Comparison of ENCODE assay signal across 11 cellular contexts in genomic region chr6:56891754-56892153, GRCh38.
DNase-seq lines count a peak whose midpoint lies in the region; ATAC-seq and TF ChIP-seq lines count a peak whose summit lies in the region.
"Had no signal": no experiment of that assay in that cellular context is flagged by ENCODE, and none has a peak within 500 bp of the region (broad histone marks: within the 10 kb centered on the region; RNA-seq: fewer than 3 reads in every experiment).

No MANE protein-coding gene starts in this region.

- no peaks in the 10 kb centered on the region for H4K20me1 ChIP-seq in osteoblast (ENCODE audit: insufficient read depth, low read length)

- H3K36me3 ChIP-seq in WERI-Rb-1: no peaks in the 10 kb centered on the region
- no peaks in the 10 kb centered on the region for H3K36me3 ChIP-seq in osteoblast (ENCODE audit: insufficient read depth, low read length)
- H3K36me3 ChIP-seq: BE2C had no signal

- H3K79me2 ChIP-seq in osteoblast (ENCODE audit: insufficient read depth, low read length): peaks cover 10% of the 10 kb centered on the region

- H3K27me3 ChIP-seq in WERI-Rb-1 (ENCODE audit: insufficient read depth, low read depth, severe bottlenecking) (no peaks in the 10 kb centered on the region), osteoblast (ENCODE audit: insufficient read depth, low read length) (no peaks in the 10 kb centered on the region)

- no peak overlapping the region for H3K27ac Mint-ChIP-seq in nephron progenitor cell

- no peak overlapping the region for H3K4me3 Mint-ChIP-seq in nephron progenitor cell

- peaks cover 11% of the 10 kb centered on the region for H3K9me3 Mint-ChIP-seq in nephron progenitor cell

- peaks cover 3% of the 10 kb centered on the region for H3K27me3 Mint-ChIP-seq in nephron progenitor cell (ENCODE audit: low read depth, poor library complexity)

- no peak overlapping the region for H3K27ac ChIP-seq in WERI-Rb-1
- H3K27ac ChIP-seq in osteoblast (ENCODE audit: low read depth, low read length): peak overlapping the region; percentile 90

- no peak overlapping the region for H3K4me2 ChIP-seq in osteoblast (ENCODE audit: insufficient read depth, low read length)

- DNase-seq in NCI-H524 (lab: John Stamatoyannopoulos, UW): peak; percentile 40 to 68
- DNase-seq in NCI-H524 treated with DMSO at 0.1 percent for 48 hours (lab: John Stamatoyannopoulos, UW): no peak
- no peak for DNase-seq in HFF-Myc (ENCODE audit: extremely low read depth, low read depth)
- DNase-seq in WERI-Rb-1: peak; percentile 53
- DNase-seq in osteoblast (ENCODE audit: insufficient read length, low spot score, missing footprints): no peak
- no peak for DNase-seq in nephron progenitor cell
- DNase-seq: BE2C, left cardiac atrium, MV-4-11 had no signal

- H3K4me1 ChIP-seq in osteoblast (ENCODE audit: insufficient read depth, low read length): peaks cover 25% of the 10 kb centered on the region
- H3K4me1 ChIP-seq: BE2C had no signal

- TF ChIP-seq CTCF in HFF-Myc (IDR thresholded peaks at IDR 0.05; ENCODE audit: low read depth, low read length, missing control alignments) (peak; percentile 27), WERI-Rb-1 (IDR thresholded peaks at IDR 0.05; ENCODE audit: low read depth, low read length) (peak; percentile 62), osteoblast (IDR thresholded peaks at IDR 0.05; ENCODE audit: extremely low read depth, low read depth, low read length) (no peak), nephron progenitor cell (IDR thresholded peaks at IDR 0.05) (no peak)

- peaks cover 3% of the 10 kb centered on the region for H3K9me3 ChIP-seq in WERI-Rb-1 (ENCODE audit: severe bottlenecking)
- H3K9me3 ChIP-seq in osteoblast (ENCODE audit: low read depth, low read length): no peaks in the 10 kb centered on the region
- H3K9me3 ChIP-seq: BE2C had no signal

- H2AFZ ChIP-seq in osteoblast (ENCODE audit: low read length): no peak overlapping the region

- peaks cover 7% of the 10 kb centered on the region for H3K36me3 Mint-ChIP-seq in nephron progenitor cell (ENCODE audit: low read depth)

- ATAC-seq in GM21423 (IDR thresholded peaks at IDR 0.05; ENCODE audit: unreplicated experiment): no peak
- no peak for ATAC-seq in HG03039 (IDR thresholded peaks at IDR 0.05; ENCODE audit: unreplicated experiment)
- ATAC-seq: left cardiac atrium had no signal

- H3K4me3 ChIP-seq in HFF-Myc (replicated peaks; ENCODE audit: low read depth, low read length) (no peak overlapping the region), WERI-Rb-1 (ENCODE audit: low read depth, low read length) (no peak overlapping the region), osteoblast (ENCODE audit: insufficient read depth, low read length) (no peak overlapping the region)

- no peaks in the 10 kb centered on the region for H3K4me1 Mint-ChIP-seq in nephron progenitor cell

Comparison
In these comparisons a context has a peak if more than half of its experiments do, and no peak if none do; other contexts are left out.
1. DNase-seq: peak in NCI-H524 (2 of 2) and WERI-Rb-1 (single experiment); none in NCI-H524 treated with DMSO at 0.1 percent for 48 hours (single experiment), HFF-Myc (single experiment), osteoblast (single experiment) and nephron progenitor cell (single experiment).
2. CTCF ChIP-seq: peak in HFF-Myc (single experiment) and WERI-Rb-1 (single experiment); none in osteoblast (single experiment) and nephron progenitor cell (single experiment).